8 cellular contexts compared by ENCODE assay signal in genomic region chr17:80146121-80147034, GRCh38. TPM values are rescaled to one million over a fixed set of nuclear protein-coding genes. Genes with fewer than 3 reads are reported as not detected.
DNase-seq lines count a peak whose midpoint lies in the region; ATAC-seq and TF ChIP-seq lines count a peak whose summit lies in the region.

No MANE protein-coding gene starts in this region.

- H3K36me3 ChIP-seq in Caco-2 (ENCODE audit: control insufficient read depth, insufficient read depth, low read length) (peaks cover 5% of the 10 kb centered on the region), SK-N-MC (ENCODE audit: insufficient read depth, low read length) (peaks cover 40% of the 10 kb centered on the region), urinary bladder (ENCODE audit: insufficient read depth) (peaks cover 5% of the 10 kb centered on the region)

- no peaks in the 10 kb centered on the region for H3K9me3 ChIP-seq in Caco-2
- H3K9me3 ChIP-seq in SK-N-MC (ENCODE audit: low read depth, low read length): no peaks in the 10 kb centered on the region

- H3K4me1 ChIP-seq in Caco-2 (peaks cover 10% of the 10 kb centered on the region), urinary bladder (ENCODE audit: insufficient read depth) (peaks cover 5% of the 10 kb centered on the region)

- H3K27ac Mint-ChIP-seq in Caco-2 (ENCODE audit: unreplicated experiment): peak overlapping the region; percentile 55
- peak overlapping the region; percentile 72 to 78 for H3K27ac Mint-ChIP-seq in effector memory CD8-positive, alpha-beta T cell
- H3K27ac Mint-ChIP-seq in mesothelial cell of epicardium: peak overlapping the region; percentile 87

- WGBS in urinary bladder: under 1% methylated on average over 69 of the region's 69 CpGs

- peak overlapping the region; percentile 98 for H3K9ac ChIP-seq in SK-N-MC (ENCODE audit: insufficient read length)

- POLR2A ChIA-PET in Caco-2 (lab: Charles Lee): interaction anchor here (0.6 to 1.7 kb wide), 6 partner anchors 19 to 1877 kb away, joined by 3 to 15 read pairs (median 6); partner anchors contain the start of genes GAA, LRRC45 and SLC26A11

- H3K9me3 Mint-ChIP-seq in Caco-2 (ENCODE audit: unreplicated experiment) (no peaks in the 10 kb centered on the region), mesothelial cell of epicardium (no peaks in the 10 kb centered on the region)
- H3K9me3 Mint-ChIP-seq in effector memory CD8-positive, alpha-beta T cell: no peaks in the 10 kb centered on the region

- TF ChIP-seq CTCF in Caco-2 (IDR thresholded peaks at IDR 0.05; ENCODE audit: insufficient read depth in 1 of 2, low read depth in 1 of 2, low read length in 1 of 2, severe bottlenecking in 1 of 2, unreplicated experiment in 1 of 2): no peak
- no peak for TF ChIP-seq CTCF in mesothelial cell of epicardium (IDR thresholded peaks at IDR 0.05; ENCODE audit: unreplicated experiment)

- ATAC-seq in GM19438 (IDR thresholded peaks at IDR 0.05; ENCODE audit: low read depth, unreplicated experiment) (peak; percentile 7), HG03469 (IDR thresholded peaks at IDR 0.05; ENCODE audit: unreplicated experiment) (peak; percentile 12)
- no peak for ATAC-seq in effector memory CD8-positive, alpha-beta T cell (replicated peaks)

- intact Hi-C loops in Caco-2 (cut with micrococcal nuclease; ENCODE audit: unreplicated experiment): loop anchor here (1.0 to 5.0 kb wide), 2 partner anchors 29 to 76 kb away; partner anchors contain the start of genes SGSH and SLC26A11

- H3K4me3 ChIP-seq in Caco-2 (ENCODE audit: low read depth, low read length): peak overlapping the region; percentile 99
- peak overlapping the region; percentile 99 for H3K4me3 ChIP-seq in SK-N-MC
- H3K4me3 ChIP-seq in urinary bladder (ENCODE audit: low read depth, low read length): peak overlapping the region; percentile 84

- DNase-seq in Caco-2: no peak
- DNase-seq in SK-N-MC (ENCODE audit: low read depth, low spot score): no peak
- peak in 1 of 3 experiments; percentile 15 for DNase-seq in effector memory CD8-positive, alpha-beta T cell
- peak in 1 of 2 experiments; percentile 55 for DNase-seq in mesothelial cell of epicardium (ENCODE audit: low spot score in 2 of 2, unreplicated experiment in 2 of 2)
- DNase-seq in foreskin melanocyte: no peak

- H3K27ac ChIP-seq in SK-N-MC (peak overlapping the region; percentile 31; the same call in 1 of the 2 replicates), urinary bladder (ENCODE audit: low read depth) (no peak overlapping the region)

- H3K4me3 Mint-ChIP-seq in Caco-2 (ENCODE audit: unreplicated experiment) (peak overlapping the region; percentile 81), mesothelial cell of epicardium (peak overlapping the region; percentile 95)
- peak overlapping the region; percentile 77 to 82 for H3K4me3 Mint-ChIP-seq in effector memory CD8-positive, alpha-beta T cell

- H3K27me3 ChIP-seq in Caco-2 (replicated peaks; ENCODE audit: control insufficient read depth, insufficient read depth, low read length): no peaks in the 10 kb centered on the region

- CTCF ChIA-PET in Caco-2 (lab: Charles Lee): interaction anchor here (1.0 to 2.5 kb wide), 2 partner anchors 22 to 45 kb away, joined by 3 to 16 read pairs; partner anchors contain the start of gene GAA

- H3K4me1 Mint-ChIP-seq in Caco-2 (ENCODE audit: low read depth, unreplicated experiment) (peaks cover 11% of the 10 kb centered on the region), mesothelial cell of epicardium (peaks cover 30% of the 10 kb centered on the region)
- H3K4me1 Mint-ChIP-seq in effector memory CD8-positive, alpha-beta T cell (ENCODE audit: low read depth in 2 of 2): peaks cover 19 to 24% of the 10 kb centered on the region in 2 donors

- no TSS peak for BruUV-seq in Caco-2 (replicated peaks; lab: Mats Ljungman, UMichigan)

- H3K36me3 Mint-ChIP-seq in Caco-2 (ENCODE audit: insufficient read depth, unreplicated experiment): peaks cover 63% of the 10 kb centered on the region
- peaks cover 48% of the 10 kb centered on the region for H3K36me3 Mint-ChIP-seq in effector memory CD8-positive, alpha-beta T cell (ENCODE audit: insufficient read depth)
- peaks cover 9% of the 10 kb centered on the region for H3K36me3 Mint-ChIP-seq in mesothelial cell of epicardium

- H3K27me3 Mint-ChIP-seq in Caco-2 (ENCODE audit: insufficient read depth, unreplicated experiment): no peaks in the 10 kb centered on the region
- H3K27me3 Mint-ChIP-seq in effector memory CD8-positive, alpha-beta T cell: no peaks in the 10 kb centered on the region
- H3K27me3 Mint-ChIP-seq in mesothelial cell of epicardium (ENCODE audit: low read depth): no peaks in the 10 kb centered on the region

RNA-seq across cellular contexts. Expression of gene EIF4A3, which starts 0.6 kb away (rescaled TPM):
- total RNA-seq in Caco-2 (2022): 190 and 192 TPM in 2 replicates
- 73.3 to 82.1 TPM (median 77.2 TPM) in 3 replicates for total RNA-seq in mesothelial cell of epicardium
- 59.5 TPM for total RNA-seq in urinary bladder
- polyA plus RNA-seq in urinary bladder: 80.3 TPM

RNA-seq across cellular contexts. Expression of gene CARD14, which starts 23.5 kb away (rescaled TPM):
- 1.3 and 1.8 TPM in 2 replicates for total RNA-seq in Caco-2 (2022)
- total RNA-seq in mesothelial cell of epicardium: 5.4 to 6.9 TPM (median 6.8 TPM) in 3 replicates
- 3.3 TPM for total RNA-seq in urinary bladder
- 1.2 TPM for polyA plus RNA-seq in urinary bladder

RNA-seq across cellular contexts. Expression of gene GAA, which starts 45.0 kb away (rescaled TPM):
- total RNA-seq in Caco-2 (2022) (42.4 and 44.6 TPM in 2 replicates), mesothelial cell of epicardium (55.1 to 59.7 TPM (median 55.9 TPM) in 3 replicates), urinary bladder (21.4 TPM)
- polyA plus RNA-seq in urinary bladder: 54.4 TPM
